In genomic region chr5:151151263-151151660, GRCh38 we compare ENCODE assay signal across 9 cellular contexts. TPM values are rescaled to one million over a fixed set of nuclear protein-coding genes. Genes with fewer than 3 reads are reported as not detected.
DNase-seq lines count a peak whose midpoint lies in the region; ATAC-seq and TF ChIP-seq lines count a peak whose summit lies in the region.
"Had no signal": no experiment of that assay in that cellular context is flagged by ENCODE, and none has a peak within 500 bp of the region (broad histone marks: within the 10 kb centered on the region; RNA-seq: fewer than 3 reads in every experiment).

No MANE protein-coding gene starts in this region.

- DNase-seq in activated CD8-positive, alpha-beta memory T cell treated with anti-CD3 and anti-CD28 coated beads, Interleukin-2, amount 10 ng/mL, durations not matched to agents 7 days and 5 days = no peak
- no peak for DNase-seq in activated CD8-positive, alpha-beta memory T cell treated with anti-CD3 and anti-CD28 coated beads, Interleukin-2, amount 50 U/mL, for 4 hours
- DNase-seq in mucosa of descending colon (no peak), thoracic aorta (ENCODE audit: low spot score) (no peak), 8988T (no peak), HUDEP-2 (lab: John Stamatoyannopoulos, UW; ENCODE audit: unreplicated experiment in 76 of 76) (no peak)

- no peak for TF ChIP-seq CTCF in mucosa of descending colon (IDR thresholded peaks at IDR 0.05)
- TF ChIP-seq CTCF in thoracic aorta (IDR thresholded peaks at IDR 0.05) = no peak

- CTCF ChIA-PET in activated CD8-positive, alpha-beta memory T cell treated with anti-CD3 and anti-CD28 coated beads, Interleukin-2, amount 10 ng/mL, durations not matched to agents 7 days and 5 days (lab: Charles Lee) = interaction anchor here (1.1 to 19.8 kb wide), 5 partner anchors 10 to 100 kb away, joined by 5 to 205 read pairs (median 16); no protein-coding TSS in a partner anchor

- no peaks in the 10 kb centered on the region for H3K9me3 Mint-ChIP-seq in activated CD8-positive, alpha-beta memory T cell treated with anti-CD3 and anti-CD28 coated beads, Interleukin-2, amount 10 ng/mL, durations not matched to agents 7 days and 5 days (ENCODE audit: low read depth)

- ATAC-seq in activated CD8-positive, alpha-beta memory T cell treated with anti-CD3 and anti-CD28 coated beads, Interleukin-2, amount 10 ng/mL, durations not matched to agents 7 days and 5 days = no peak
- ATAC-seq in mucosa of descending colon = peak; percentile 11
- ATAC-seq in thoracic aorta (ENCODE audit: insufficient number of reproducible peaks, low FRiP score, low read depth) = no peak
- no peak for ATAC-seq in GM21576 (IDR thresholded peaks at IDR 0.05; ENCODE audit: unreplicated experiment)

- peak overlapping the region; percentile 89 for H3K27ac Mint-ChIP-seq in activated CD8-positive, alpha-beta memory T cell treated with anti-CD3 and anti-CD28 coated beads, Interleukin-2, amount 10 ng/mL, durations not matched to agents 7 days and 5 days

- H3K4me1 Mint-ChIP-seq in activated CD8-positive, alpha-beta memory T cell treated with anti-CD3 and anti-CD28 coated beads, Interleukin-2, amount 10 ng/mL, durations not matched to agents 7 days and 5 days = peaks cover 80% of the 10 kb centered on the region

- H3K36me3 ChIP-seq in mucosa of descending colon (ENCODE audit: low read depth) (no peaks in the 10 kb centered on the region), thoracic aorta (peaks cover 13% of the 10 kb centered on the region)

- no peaks in the 10 kb centered on the region for H3K27me3 Mint-ChIP-seq in activated CD8-positive, alpha-beta memory T cell treated with anti-CD3 and anti-CD28 coated beads, Interleukin-2, amount 10 ng/mL, durations not matched to agents 7 days and 5 days

- H3K4me3 ChIP-seq in mucosa of descending colon (no peak overlapping the region), thoracic aorta (peak overlapping the region; percentile 45)
- H3K4me3 ChIP-seq: SJSA1 had no signal

- no peaks in the 10 kb centered on the region for H3K9me3 ChIP-seq in mucosa of descending colon
- no peaks in the 10 kb centered on the region for H3K9me3 ChIP-seq in thoracic aorta
- H3K9me3 ChIP-seq: SJSA1 had no signal

- H3K27me3 ChIP-seq in thoracic aorta (replicated peaks; ENCODE audit: insufficient read depth) = no peaks in the 10 kb centered on the region
- H3K27me3 ChIP-seq: SJSA1 had no signal

- peaks cover 16% of the 10 kb centered on the region for H3K4me1 ChIP-seq in mucosa of descending colon (ENCODE audit: low read depth)
- H3K4me1 ChIP-seq in thoracic aorta (ENCODE audit: control insufficient read depth in 1 of 2, low read depth in 2 of 2) = peaks cover 52 to 89% of the 10 kb centered on the region in 2 donors

- H3K36me3 Mint-ChIP-seq in activated CD8-positive, alpha-beta memory T cell treated with anti-CD3 and anti-CD28 coated beads, Interleukin-2, amount 10 ng/mL, durations not matched to agents 7 days and 5 days = peaks cover 61% of the 10 kb centered on the region

- peak overlapping the region; percentile 62 for H3K4me3 Mint-ChIP-seq in activated CD8-positive, alpha-beta memory T cell treated with anti-CD3 and anti-CD28 coated beads, Interleukin-2, amount 10 ng/mL, durations not matched to agents 7 days and 5 days

- H3K27ac ChIP-seq in angular gyrus (ENCODE audit: low read depth, low read length) = peak overlapping the region; percentile 65
- H3K27ac ChIP-seq in thoracic aorta = peak overlapping the region; percentile 69 to 76
- H3K27ac ChIP-seq: SJSA1 had no signal

- intact Hi-C loops in mucosa of descending colon (cut with DNase I, micrococcal nuclease) = no loop called here

RNA-seq across cellular contexts. Expression of gene ANXA6, which starts 6.3 kb away (rescaled TPM):
- 100 to 1,000 TPM; 623 to 640 TPM for total RNA-seq in activated CD8-positive, alpha-beta memory T cell treated with anti-CD3 and anti-CD28 coated beads, Interleukin-2, amount 10 ng/mL, durations not matched to agents 7 days and 5 days
- total RNA-seq in mucosa of descending colon (100 to 1,000 TPM in 1 of 3 donors, 10 to 100 TPM in 2; 21.4 to 180 (median 68.0) TPM), thoracic aorta (100 to 1,000 TPM; 207 to 349 TPM)
